32 cellular contexts compared by ENCODE assay signal in genomic region chrX:10629905-10630304, GRCh38. TPM values are rescaled to one million over a fixed set of nuclear protein-coding genes. Genes with fewer than 3 reads are reported as not detected.
"Had no signal": no experiment of that assay in that cellular context is flagged by ENCODE, and none has a peak within 500 bp of the region (broad histone marks: within the 10 kb centered on the region; RNA-seq: fewer than 3 reads in every experiment).

No MANE protein-coding gene starts in this region.

- H3K4me3 Mint-ChIP-seq: activated CD4-positive, alpha-beta T cell treated with anti-CD3 and anti-CD28 coated beads, Interleukin-2, amount 10 ng/mL, durations not matched to agents 24 days and 14 days; activated CD8-positive, alpha-beta T cell treated with anti-CD3 and anti-CD28 coated beads for 36 hours; activated naive CD4-positive, alpha-beta T cell treated with anti-CD3 and anti-CD28 coated beads for 36 hours; activated T-cell treated with anti-CD3 and anti-CD28 coated beads, Interleukin-2, amount 50 U/mL, for 24 hours; activated T-helper 1 cell treated with anti-CD3 and anti-CD28 coated beads, Interleukin-12 subunit alpha, Interleukin-12 subunit beta, Interleukin-2, Interleukin-4 antibody, amounts not matched to agents 30 ng/mL and 10 ng/mL and 1 ng/mL, durations not matched to agents 14 hours and 24 hours and 36 hours; brain had no signal

- H3K27me3 Mint-ChIP-seq: activated CD4-positive, alpha-beta T cell treated with anti-CD3 and anti-CD28 coated beads, Interleukin-2, amount 10 ng/mL, durations not matched to agents 24 days and 14 days; activated CD8-positive, alpha-beta T cell treated with anti-CD3 and anti-CD28 coated beads for 36 hours; brain had no signal

- H3K4me3 ChIP-seq: adrenal gland, Peyer's patch had no signal

- H3K9me3 ChIP-seq: adrenal gland, Peyer's patch had no signal

- H3K36me3 ChIP-seq: adrenal gland, Peyer's patch, WERI-Rb-1 had no signal

- H3K27ac ChIP-seq: adrenal gland, Peyer's patch, WERI-Rb-1 had no signal

- ATAC-seq: activated CD8-positive, alpha-beta T cell treated with anti-CD3 and anti-CD28 coated beads for 36 hours; activated naive CD4-positive, alpha-beta T cell treated with anti-CD3 and anti-CD28 coated beads, Interleukin-2, amount 50 U/mL, for 72 hours; PC-3; Right ventricle myocardium inferior had no signal

- H3K9me3 Mint-ChIP-seq: activated CD4-positive, alpha-beta T cell treated with anti-CD3 and anti-CD28 coated beads, Interleukin-2, amount 10 ng/mL, durations not matched to agents 24 days and 14 days; activated CD8-positive, alpha-beta T cell treated with anti-CD3 and anti-CD28 coated beads for 36 hours; activated naive CD4-positive, alpha-beta T cell treated with anti-CD3 and anti-CD28 coated beads for 36 hours; activated naive CD4-positive, alpha-beta T cell treated with anti-CD3 and anti-CD28 coated beads, Interleukin-2, amount 50 U/mL, for 72 hours; activated T-cell treated with anti-CD3 and anti-CD28 coated beads, Interleukin-2, amount 50 U/mL, for 24 hours; activated T-helper 1 cell treated with anti-CD3 and anti-CD28 coated beads, Interleukin-12 subunit alpha, Interleukin-12 subunit beta, Interleukin-2, Interleukin-4 antibody, amounts not matched to agents 30 ng/mL and 10 ng/mL and 1 ng/mL, durations not matched to agents 14 hours and 24 hours and 36 hours; brain had no signal

- H3K36me3 Mint-ChIP-seq: activated naive CD4-positive, alpha-beta T cell treated with anti-CD3 and anti-CD28 coated beads, Interleukin-2, amount 50 U/mL, for 72 hours; brain had no signal

- H3K4me1 Mint-ChIP-seq: activated CD4-positive, alpha-beta T cell treated with anti-CD3 and anti-CD28 coated beads, Interleukin-2, amount 10 ng/mL, durations not matched to agents 24 days and 14 days had no signal

- H3K27me3 ChIP-seq: Peyer's patch had no signal

- DNase-seq: activated CD4-positive, alpha-beta T cell treated with anti-CD3 and anti-CD28 coated beads, Interleukin-2, amount 10 ng/mL, durations not matched to agents 24 days and 14 days; activated CD4-positive, alpha-beta T cell treated with anti-CD3 and anti-CD28 coated beads, Interleukin-2, amount 50 U/mL, for 4 hours; activated CD8-positive, alpha-beta T cell treated with anti-CD3 and anti-CD28 coated beads for 36 hours; activated gamma-delta T cell treated with Interleukin-2 at 50 U/mL for 16 hours; activated naive CD4-positive, alpha-beta T cell treated with anti-CD3 and anti-CD28 coated beads for 36 hours; activated T-cell treated with anti-CD3 and anti-CD28 coated beads, Interleukin-2, amount 50 U/mL, for 24 hours; adrenal gland; central memory CD4-positive, alpha-beta T cell; Kasumi-1; KG1; MM.1S; NCI-H1092 treated with DMSO at 0.1 percent for 48 hours; NCI-H1417; NCI-H146; NCI-H187; NCI-H2029 treated with DMSO at 0.1 percent for 48 hours; NCI-H2107; NCI-H2171; NCI-H510A; NCI-H526; NCI-H748 treated with DMSO at 0.1 percent for 48 hours; NK-92 treated with Interleukin-12 subunit alpha and Interleukin-12 subunit beta, amount 100 ng/mL, for 24 hours; PC-3; Peyer's patch; RPMI8226; SIG-M5; T1000; WERI-Rb-1 had no signal

- H3K4me1 ChIP-seq: adrenal gland, Peyer's patch had no signal

- H3K27ac Mint-ChIP-seq: activated CD4-positive, alpha-beta T cell treated with anti-CD3 and anti-CD28 coated beads, Interleukin-2, amount 10 ng/mL, durations not matched to agents 24 days and 14 days; activated CD8-positive, alpha-beta T cell treated with anti-CD3 and anti-CD28 coated beads for 36 hours; activated naive CD4-positive, alpha-beta T cell treated with anti-CD3 and anti-CD28 coated beads for 36 hours; activated naive CD4-positive, alpha-beta T cell treated with anti-CD3 and anti-CD28 coated beads, Interleukin-2, amount 50 U/mL, for 72 hours; activated T-cell treated with anti-CD3 and anti-CD28 coated beads, Interleukin-2, amount 50 U/mL, for 24 hours; activated T-helper 1 cell treated with anti-CD3 and anti-CD28 coated beads, Interleukin-12 subunit alpha, Interleukin-12 subunit beta, Interleukin-2, Interleukin-4 antibody, amounts not matched to agents 30 ng/mL and 10 ng/mL and 1 ng/mL, durations not matched to agents 14 hours and 24 hours and 36 hours had no signal

RNA-seq across cellular contexts. Expression of gene MID1, which starts 9.5 kb away (rescaled TPM):
- total RNA-seq: activated CD4-positive, alpha-beta T cell treated with anti-CD3 and anti-CD28 coated beads, Interleukin-2, amount 10 ng/mL, durations not matched to agents 24 days and 14 days; activated T-helper 1 cell treated with anti-CD3 and anti-CD28 coated beads, Interleukin-12 subunit alpha, Interleukin-12 subunit beta, Interleukin-2, Interleukin-4 antibody, amounts not matched to agents 30 ng/mL and 10 ng/mL and 1 ng/mL, durations not matched to agents 14 hours and 24 hours and 36 hours had no signal
